Comparison of ENCODE assay signal across 11 cellular contexts in genomic region chr18:41021089-41021488, GRCh38.
"Had no signal": no experiment of that assay in that cellular context is flagged by ENCODE, and none has a peak within 500 bp of the region (broad histone marks: within the 10 kb centered on the region; RNA-seq: fewer than 3 reads in every experiment).

No MANE protein-coding gene starts in this region.

- H3K36me3 ChIP-seq: HAP-1 had no signal

- H3K4me3 Mint-ChIP-seq: GM23338, H9, HFFc6 had no signal

- H3K27ac ChIP-seq: GM23248 had no signal

- H3K27ac Mint-ChIP-seq: GM23338, HFFc6 had no signal

- ATAC-seq: GM23338, HCT116 had no signal

- DNase-seq: GM23248, GOT3, H7, H9, HCEC 1CT, HFFc6 had no signal

- H3K4me2 ChIP-seq: GM23338 had no signal

- H3K9me3 ChIP-seq: HAP-1 had no signal

- FAIRE-seq: H1, H54 had no signal

- H2AFZ ChIP-seq: GM23248, GM23338 had no signal

- H3K4me3 ChIP-seq: GM23248, GM23338, HAP-1 had no signal

- H3K9ac ChIP-seq: GM23248 had no signal
